In the genomic region with DNA sequence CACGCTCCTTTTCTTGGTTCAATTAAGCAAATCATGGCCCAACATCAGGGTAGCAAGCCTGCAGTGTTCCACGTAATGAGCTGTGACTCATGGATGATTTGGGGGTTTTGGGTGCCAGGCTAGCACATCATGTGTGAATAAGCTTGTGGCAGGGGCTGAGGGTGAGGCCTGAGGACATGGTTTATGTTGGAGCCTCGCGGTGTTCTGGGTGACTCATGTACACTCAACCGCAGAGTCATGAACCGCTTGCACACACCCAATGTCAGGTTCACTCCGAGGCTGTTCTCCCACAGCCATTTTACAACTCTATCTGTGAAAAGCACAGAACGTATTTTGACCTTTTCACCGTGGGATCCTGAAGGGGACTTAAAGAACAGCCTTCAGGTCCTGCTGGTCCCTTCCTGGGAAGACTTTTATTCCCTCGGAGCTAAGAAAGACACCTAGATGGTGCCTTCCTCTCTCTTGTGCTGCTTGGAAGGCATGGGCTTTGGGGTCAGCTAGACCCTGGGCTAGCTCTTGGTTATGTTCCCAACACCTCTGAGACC, we compare ENCODE assay signal across 1 cellular context.
TF ChIP-seq lines count a peak whose summit lies in the region.

No MANE protein-coding gene starts in this region.

TF ChIP-seq in K562, 482 proteins besides CTCF, POLR2A, EP300 and RAD21 (continued from another document and continues in another):
- TF ChIP-seq ZBTB17 (CRISPR knock-in tag; IDR thresholded peaks at IDR 0.05) (peak; percentile 50; the same call in 1 of the 2 replicates), SIX5 (IDR thresholded peaks at IDR 0.05; ENCODE audit: borderline replicate concordance in 1 of 2, insufficient read depth in 1 of 2, low read depth in 1 of 2, low read length in 2 of 2) (no peak), HDAC2 (IDR thresholded peaks at IDR 0.05) (0 out of 2 replicates have a peak, but pooled peaks have one; percentile 38), SMAD1 (IDR thresholded peaks at IDR 0.05; ENCODE audit: low read depth, low read length, partially characterized antibody) (no peak), HNRNPLL (IDR thresholded peaks at IDR 0.05; ENCODE audit: low read depth, low read length, poor library complexity, severe bottlenecking) (no peak), NFE2 (IDR thresholded peaks at IDR 0.05; ENCODE audit: low read depth) (peak; percentile 75), FOXA3 (CRISPR knock-in tag; conservative IDR thresholded peaks at IDR 0.05 in 1 of 2, IDR thresholded peaks at IDR 0.05 in 1 of 2) (0 out of 4 replicates have a peak, but pooled peaks of 1 of the 2 experiments have one; percentile 22), RCOR1 (IDR thresholded peaks at IDR 0.05; ENCODE audit: borderline replicate concordance in 1 of 2, low read depth in 2 of 2, low read length in 2 of 2) (peak in 1 of 2 experiments; percentile 23; a peak in 1 of 4 replicates), ZNF639 (CRISPR knock-in tag; conservative IDR thresholded peaks at IDR 0.05 in 1 of 2, IDR thresholded peaks at IDR 0.05 in 1 of 2) (peak in 1 of 2 experiments; percentile 45; a peak in 1 of 4 replicates), SPI1 (IDR thresholded peaks at IDR 0.05; ENCODE audit: borderline replicate concordance, low read depth, low read length) (no peak), STAT5A (IDR thresholded peaks at IDR 0.05; ENCODE audit: borderline replicate concordance, low read length) (0 out of 2 replicates have a peak, but pooled peaks have one; percentile 25), ZNF589 (CRISPR knock-in tag; IDR thresholded peaks at IDR 0.05; ENCODE audit: low read depth) (peak; percentile 84), MEIS2 (IDR thresholded peaks at IDR 0.05; ENCODE audit: partially characterized antibody) (peak; percentile 73), MAZ (CRISPR knock-in tag; conservative IDR thresholded peaks at IDR 0.05 in 1 of 2, IDR thresholded peaks at IDR 0.05 in 1 of 2) (0 out of 4 replicates have a peak, but pooled peaks of 1 of the 2 experiments have one; percentile 40), HDGF (IDR thresholded peaks at IDR 0.05) (no peak; the same call in 1 of the 2 replicates), CBFB (CRISPR knock-in tag; IDR thresholded peaks at IDR 0.05) (0 out of 2 replicates have a peak, but pooled peaks have one; percentile 37), CHAMP1 (IDR thresholded peaks at IDR 0.05) (0 out of 2 replicates have a peak, but pooled peaks have one; percentile 24), ZFX (CRISPR knock-in tag; IDR thresholded peaks at IDR 0.05) (peak; percentile 58), ZC3H11A (IDR thresholded peaks at IDR 0.05; ENCODE audit: low read depth, low read length) (no peak), GTF2E2 (tag; IDR thresholded peaks at IDR 0.05) (0 out of 2 replicates have a peak, but pooled peaks have one; percentile 56), LCOR (CRISPR knock-in tag; IDR thresholded peaks at IDR 0.05) (peak; percentile 74; the same call in 1 of the 2 replicates), ESRRA (IDR thresholded peaks at IDR 0.05; ENCODE audit: borderline replicate concordance, low read depth) (peak; percentile 68; the same call in 1 of the 2 replicates), BACH1 (tag; IDR thresholded peaks at IDR 0.05) (peak; percentile 69; the same call in 1 of the 2 replicates), HDAC8 (tag; IDR thresholded peaks at IDR 0.05) (0 out of 2 replicates have a peak, but pooled peaks have one; percentile 42), PHB (CRISPR knock-in tag; IDR thresholded peaks at IDR 0.05) (no peak), PYGO2 (tag; IDR thresholded peaks at IDR 0.05) (no peak; the same call in 1 of the 2 replicates), CXXC5 (CRISPR knock-in tag; IDR thresholded peaks at IDR 0.05) (peak; percentile 63), ZNF197 (CRISPR knock-in tag; IDR thresholded peaks at IDR 0.05; ENCODE audit: low read depth) (0 out of 2 replicates have a peak, but pooled peaks have one; percentile 35), SMARCC2 (IDR thresholded peaks at IDR 0.05; ENCODE audit: low read depth) (peak; percentile 62; the same call in 1 of the 2 replicates), ZFPM2 (CRISPR knock-in tag; IDR thresholded peaks at IDR 0.05) (no peak), JUN (IDR thresholded peaks at IDR 0.05; ENCODE audit: borderline replicate concordance, low read depth, low read length) (peak; percentile 91), JUN (CRISPR knock-in tag; IDR thresholded peaks at IDR 0.05; ENCODE audit: borderline replicate concordance) (peak; percentile 70; the same call in 1 of the 2 replicates), NFIC (IDR thresholded peaks at IDR 0.05) (no peak), MYNN (IDR thresholded peaks at IDR 0.05) (peak; percentile 70; the same call in 1 of the 2 replicates), MYNN (CRISPR knock-in tag; IDR thresholded peaks at IDR 0.05) (no peak), MTA3 (IDR thresholded peaks at IDR 0.05; ENCODE audit: borderline replicate concordance) (peak; percentile 57; the same call in 1 of the 2 replicates), CC2D1A (IDR thresholded peaks at IDR 0.05) (peak; percentile 39; the same call in 1 of the 2 replicates), KLF13 (tag; IDR thresholded peaks at IDR 0.05; ENCODE audit: borderline replicate concordance, low read depth) (0 out of 2 replicates have a peak, but pooled peaks have one; percentile 34), GABPB1 (CRISPR knock-in tag; IDR thresholded peaks at IDR 0.05) (peak; percentile 55; the same call in 1 of the 2 replicates), MLLT1 (IDR thresholded peaks at IDR 0.05) (peak in 1 of 2 experiments; percentile 72; a peak in 2 of 4 replicates), KLF1 (tag; IDR thresholded peaks at IDR 0.05) (no peak), ZNF124 (CRISPR knock-in tag; IDR thresholded peaks at IDR 0.05) (no peak), ZBTB33 (CRISPR knock-in tag; IDR thresholded peaks at IDR 0.05) (no peak; the same call in 1 of the 2 replicates)
- TF ChIP-seq, protein P1, sequence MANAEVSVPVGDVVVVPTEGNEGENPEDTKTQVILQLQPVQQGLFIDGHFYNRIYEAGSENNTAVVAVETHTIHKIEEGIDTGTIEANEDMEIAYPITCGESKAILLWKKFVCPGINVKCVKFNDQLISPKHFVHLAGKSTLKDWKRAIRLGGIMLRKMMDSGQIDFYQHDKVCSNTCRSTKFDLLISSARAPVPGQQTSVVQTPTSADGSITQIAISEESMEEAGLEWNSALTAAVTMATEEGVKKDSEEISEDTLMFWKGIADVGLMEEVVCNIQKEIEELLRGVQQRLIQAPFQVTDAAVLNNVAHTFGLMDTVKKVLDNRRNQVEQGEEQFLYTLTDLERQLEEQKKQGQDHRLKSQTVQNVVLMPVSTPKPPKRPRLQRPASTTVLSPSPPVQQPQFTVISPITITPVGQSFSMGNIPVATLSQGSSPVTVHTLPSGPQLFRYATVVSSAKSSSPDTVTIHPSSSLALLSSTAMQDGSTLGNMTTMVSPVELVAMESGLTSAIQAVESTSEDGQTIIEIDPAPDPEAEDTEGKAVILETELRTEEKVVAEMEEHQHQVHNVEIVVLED (CRISPR knock-in tag; IDR thresholded peaks at IDR 0.05), result 0 out of 2 replicates have a peak, but pooled peaks have one; percentile 27
- TF ChIP-seq, protein P2, sequence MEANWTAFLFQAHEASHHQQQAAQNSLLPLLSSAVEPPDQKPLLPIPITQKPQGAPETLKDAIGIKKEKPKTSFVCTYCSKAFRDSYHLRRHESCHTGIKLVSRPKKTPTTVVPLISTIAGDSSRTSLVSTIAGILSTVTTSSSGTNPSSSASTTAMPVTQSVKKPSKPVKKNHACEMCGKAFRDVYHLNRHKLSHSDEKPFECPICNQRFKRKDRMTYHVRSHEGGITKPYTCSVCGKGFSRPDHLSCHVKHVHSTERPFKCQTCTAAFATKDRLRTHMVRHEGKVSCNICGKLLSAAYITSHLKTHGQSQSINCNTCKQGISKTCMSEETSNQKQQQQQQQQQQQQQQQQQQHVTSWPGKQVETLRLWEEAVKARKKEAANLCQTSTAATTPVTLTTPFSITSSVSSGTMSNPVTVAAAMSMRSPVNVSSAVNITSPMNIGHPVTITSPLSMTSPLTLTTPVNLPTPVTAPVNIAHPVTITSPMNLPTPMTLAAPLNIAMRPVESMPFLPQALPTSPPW (CRISPR knock-in tag; IDR thresholded peaks at IDR 0.05), result peak; percentile 50
- TF ChIP-seq, protein P3, sequence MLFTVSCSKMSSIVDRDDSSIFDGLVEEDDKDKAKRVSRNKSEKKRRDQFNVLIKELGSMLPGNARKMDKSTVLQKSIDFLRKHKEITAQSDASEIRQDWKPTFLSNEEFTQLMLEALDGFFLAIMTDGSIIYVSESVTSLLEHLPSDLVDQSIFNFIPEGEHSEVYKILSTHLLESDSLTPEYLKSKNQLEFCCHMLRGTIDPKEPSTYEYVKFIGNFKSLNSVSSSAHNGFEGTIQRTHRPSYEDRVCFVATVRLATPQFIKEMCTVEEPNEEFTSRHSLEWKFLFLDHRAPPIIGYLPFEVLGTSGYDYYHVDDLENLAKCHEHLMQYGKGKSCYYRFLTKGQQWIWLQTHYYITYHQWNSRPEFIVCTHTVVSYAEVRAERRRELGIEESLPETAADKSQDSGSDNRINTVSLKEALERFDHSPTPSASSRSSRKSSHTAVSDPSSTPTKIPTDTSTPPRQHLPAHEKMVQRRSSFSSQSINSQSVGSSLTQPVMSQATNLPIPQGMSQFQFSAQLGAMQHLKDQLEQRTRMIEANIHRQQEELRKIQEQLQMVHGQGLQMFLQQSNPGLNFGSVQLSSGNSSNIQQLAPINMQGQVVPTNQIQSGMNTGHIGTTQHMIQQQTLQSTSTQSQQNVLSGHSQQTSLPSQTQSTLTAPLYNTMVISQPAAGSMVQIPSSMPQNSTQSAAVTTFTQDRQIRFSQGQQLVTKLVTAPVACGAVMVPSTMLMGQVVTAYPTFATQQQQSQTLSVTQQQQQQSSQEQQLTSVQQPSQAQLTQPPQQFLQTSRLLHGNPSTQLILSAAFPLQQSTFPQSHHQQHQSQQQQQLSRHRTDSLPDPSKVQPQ (CRISPR knock-in tag; IDR thresholded peaks at IDR 0.05; ENCODE audit: borderline replicate concordance), result no peak
- TF ChIP-seq, protein P4, sequence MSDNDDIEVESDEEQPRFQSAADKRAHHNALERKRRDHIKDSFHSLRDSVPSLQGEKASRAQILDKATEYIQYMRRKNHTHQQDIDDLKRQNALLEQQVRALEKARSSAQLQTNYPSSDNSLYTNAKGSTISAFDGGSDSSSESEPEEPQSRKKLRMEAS (CRISPR knock-in tag; IDR thresholded peaks at IDR 0.05), result peak; percentile 78
- TF ChIP-seq, protein P5, sequence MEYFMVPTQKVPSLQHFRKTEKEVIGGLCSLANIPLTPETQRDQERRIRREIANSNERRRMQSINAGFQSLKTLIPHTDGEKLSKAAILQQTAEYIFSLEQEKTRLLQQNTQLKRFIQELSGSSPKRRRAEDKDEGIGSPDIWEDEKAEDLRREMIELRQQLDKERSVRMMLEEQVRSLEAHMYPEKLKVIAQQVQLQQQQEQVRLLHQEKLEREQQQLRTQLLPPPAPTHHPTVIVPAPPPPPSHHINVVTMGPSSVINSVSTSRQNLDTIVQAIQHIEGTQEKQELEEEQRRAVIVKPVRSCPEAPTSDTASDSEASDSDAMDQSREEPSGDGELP (CRISPR knock-in tag; IDR thresholded peaks at IDR 0.05; ENCODE audit: borderline replicate concordance), result peak; percentile 28; the same call in 1 of the 2 replicates
